In genomic region chr9:83628540-83628939, GRCh38 we compare ENCODE assay signal across 1 cellular context.
TF ChIP-seq lines count a peak whose summit lies in the region.

No MANE protein-coding gene starts in this region.

TF ChIP-seq in SK-N-SH, 30 proteins besides CTCF, POLR2A, EP300 and RAD21 (continued from another document):
- TF ChIP-seq IRF3 (IDR thresholded peaks at IDR 0.05; ENCODE audit: low read depth, low read length) (no peak), ZBTB33 (IDR thresholded peaks at IDR 0.05; ENCODE audit: borderline replicate concordance, low read depth) (no peak), FOXJ3 (CRISPR knock-in tag; IDR thresholded peaks at IDR 0.05) (no peak), SIN3A (IDR thresholded peaks at IDR 0.05; ENCODE audit: borderline replicate concordance, low read depth, low read length) (no peak), USF1 (IDR thresholded peaks at IDR 0.05; ENCODE audit: borderline replicate concordance, low read depth) (no peak), MXI1 (IDR thresholded peaks at IDR 0.05; ENCODE audit: low read depth, low read length) (no peak), POLR2AphosphoS5 (IDR thresholded peaks at IDR 0.05; ENCODE audit: low read depth, low read length) (no peak), USF2 (IDR thresholded peaks at IDR 0.05; ENCODE audit: borderline replicate concordance, low read depth, low read length) (no peak), RCOR1 (IDR thresholded peaks at IDR 0.05; ENCODE audit: low read length) (no peak), MEF2A (IDR thresholded peaks at IDR 0.05; ENCODE audit: borderline replicate concordance, low read depth) (no peak), RXRA (IDR thresholded peaks at IDR 0.05; ENCODE audit: borderline replicate concordance, low read depth) (no peak)
TF ChIP-seq in SK-N-SH: peak in this region for 0.
